In the genomic region with DNA sequence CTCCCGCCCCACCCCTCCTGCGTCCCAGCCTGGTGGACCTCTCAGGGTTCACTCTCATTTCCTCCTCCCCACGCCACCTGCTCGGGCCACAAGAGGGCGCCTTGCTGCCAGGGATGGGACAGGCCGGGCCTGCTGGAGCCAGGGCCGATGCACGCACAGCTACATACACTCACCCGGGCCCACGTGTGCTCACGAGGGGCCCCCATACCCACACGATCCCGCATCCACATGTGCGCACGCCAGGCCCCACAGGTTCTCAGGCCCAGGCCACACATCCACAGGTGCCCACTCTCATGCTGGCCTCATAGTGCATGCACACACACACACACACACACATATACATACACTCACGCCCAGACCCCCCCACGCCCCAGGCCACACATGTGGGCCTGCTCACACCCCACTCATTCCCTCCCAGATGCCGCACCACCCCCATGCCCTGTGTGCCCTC, we compare ENCODE assay signal across 8 cellular contexts.
DNase-seq lines count a peak whose midpoint lies in the region; ATAC-seq lines count a peak whose summit lies in the region.

No MANE protein-coding gene starts in this region.

- ATAC-seq in GM18511 (IDR thresholded peaks at IDR 0.05; ENCODE audit: unreplicated experiment), result peak; percentile 90
- ATAC-seq in HG03025 (IDR thresholded peaks at IDR 0.05; ENCODE audit: low FRiP score, unreplicated experiment), result peak; percentile 50
- ATAC-seq in left lobe of liver, result peak; percentile 90

- DNase-seq in AG08395 (ENCODE audit: low spot score) (peak; percentile 95), NCI-H2227 (lab: John Stamatoyannopoulos, UW; ENCODE audit: unreplicated experiment) (peak; percentile 87), left lobe of liver (ENCODE audit: low spot score) (peak; percentile 82)
- peak; percentile 79 for DNase-seq in activated CD4-positive, alpha-beta T cell treated with anti-CD3 and anti-CD28 coated beads for 1 hour
- peak; percentile 76 for DNase-seq in central memory CD4-positive, alpha-beta T cell
- DNase-seq in stimulated activated CD4-positive, alpha-beta T cell treated with anti-CD3 and anti-CD28 coated beads, Interleukin-4, amount 100 ng/mL, for 1 hour, result peak; percentile 88

Comparison
In these comparisons a context has a peak if more than half of its experiments do, and no peak if none do; other contexts are left out.
1. Peak in every context shown above with its lines: DNase-seq and ATAC-seq.